Comparison of ENCODE assay signal across 12 cellular contexts in genomic region chr11:111731839-111732238, GRCh38. TPM values are rescaled to one million over a fixed set of nuclear protein-coding genes. Genes with fewer than 3 reads are reported as not detected.
DNase-seq lines count a peak whose midpoint lies in the region; ATAC-seq and TF ChIP-seq lines count a peak whose summit lies in the region.
"Had no signal": no experiment of that assay in that cellular context is flagged by ENCODE, and none has a peak within 500 bp of the region (broad histone marks: within the 10 kb centered on the region; RNA-seq: fewer than 3 reads in every experiment).

No MANE protein-coding gene starts in this region.

- in situ Hi-C loops in gastrocnemius medialis (cut with MboI; ENCODE audit: low sequenced_read_pairs in 4 of 4) = no loop called here

- no peak for ATAC-seq in left lung
- no peak for ATAC-seq in gastrocnemius medialis
- no peak for ATAC-seq in GM21737 (IDR thresholded peaks at IDR 0.05; ENCODE audit: unreplicated experiment)
- ATAC-seq in HG02870 (IDR thresholded peaks at IDR 0.05; ENCODE audit: unreplicated experiment) = no peak

- TF ChIP-seq CTCF in 22Rv1 (IDR thresholded peaks at IDR 0.05) (no peak), left lung (IDR thresholded peaks at IDR 0.05) (no peak), gastrocnemius medialis (IDR thresholded peaks at IDR 0.05 in 4 of 5, conservative IDR thresholded peaks at IDR 0.05 in 1 of 5) (no peak)

- H3K27me3 ChIP-seq in left lung (no peaks in the 10 kb centered on the region), gastrocnemius medialis (no peaks in the 10 kb centered on the region)

- H3K9me3 ChIP-seq in left lung (no peaks in the 10 kb centered on the region), gastrocnemius medialis (no peaks in the 10 kb centered on the region)

- no peak for TF ChIP-seq POLR2A in gastrocnemius medialis (IDR thresholded peaks at IDR 0.05)

- H3K4me3 ChIP-seq in left lung (no peak overlapping the region), gastrocnemius medialis (no peak overlapping the region)

- peak overlapping the region; percentile 74 for H3K27ac ChIP-seq in 22Rv1
- peak overlapping the region; percentile 5 to 88 for H3K27ac ChIP-seq in left lung
- H3K27ac ChIP-seq in gastrocnemius medialis = peak overlapping the region; percentile 85 to 97 (median 96)

- DNase-seq in astrocyte of the hippocampus (ENCODE audit: low read depth, low spot score) (peak; percentile 24), left lung (no peak), gastrocnemius medialis (peak in 1 of 2 donors; percentile 40), NCI-H1417 treated with DMSO at 0.1 percent for 48 hours (lab: John Stamatoyannopoulos, UW) (no peak), activated gamma-delta T cell treated with Interleukin-2 at 50 U/mL for 16 hours (no peak)
- DNase-seq: activated CD4-positive, alpha-beta memory T cell treated with anti-CD3 and anti-CD28 coated beads, Interleukin-2, amount 10 ng/mL, durations not matched to agents 7 days and 5 days; activated naive CD4-positive, alpha-beta T cell treated with anti-CD3 and anti-CD28 coated beads, Interleukin-2, amount 50 U/mL, for 16 hours; MM.1S; NCI-H2227 treated with DMSO at 0.1 percent for 48 hours had no signal

- H3K4me1 ChIP-seq in left lung (peaks cover 35 to 38% of the 10 kb centered on the region in 2 donors), gastrocnemius medialis (peaks cover 78% of the 10 kb centered on the region in 2 donors)

- intact Hi-C loops in left lung (cut with DNase I) (no loop called here), gastrocnemius medialis (cut with DNase I; ENCODE audit: low total_unique reads) (loop anchor here (1.0 to 5.0 kb wide), 3 partner anchors 38 to 180 kb away; partner anchors contain the start of genes CRYAB and HSPB2)

- H3K36me3 ChIP-seq in left lung = peaks cover 0 to 15% of the 10 kb centered on the region in 2 donors
- H3K36me3 ChIP-seq in gastrocnemius medialis = peaks cover 0 to 6% of the 10 kb centered on the region in 2 donors

RNA-seq across cellular contexts. Expression of gene PPP2R1B, which starts 34.4 kb away (rescaled TPM):
- total RNA-seq in left lung = 10 to 100 TPM; 28.1 to 28.8 TPM
- 10 to 100 TPM in 2 of 4 donors, 1 to 10 TPM in 2; 7.3 to 16.0 (median 9.4) TPM for total RNA-seq in gastrocnemius medialis
